ENCODE assay signal across 8 cellular contexts in the genomic region with DNA sequence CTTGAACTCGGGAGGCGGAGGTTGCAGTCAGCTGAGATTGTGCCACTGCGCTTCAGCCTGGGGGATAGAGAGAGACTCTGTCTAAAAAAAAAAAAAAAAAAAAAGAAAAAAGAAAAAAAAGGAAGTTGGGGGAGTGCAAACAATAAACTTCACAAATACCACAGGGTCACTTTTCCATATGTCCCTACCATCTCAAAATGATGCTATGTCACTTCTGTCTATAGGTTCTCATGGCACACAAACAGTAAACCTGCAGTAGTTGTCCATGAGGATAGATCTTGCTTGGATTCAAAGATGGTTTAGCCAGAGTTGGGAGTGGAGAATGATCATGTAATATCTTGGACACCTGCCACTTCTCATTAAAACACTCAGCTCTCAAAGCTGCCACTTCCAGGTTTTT. TPM values are rescaled to one million over a fixed set of nuclear protein-coding genes. Genes with fewer than 3 reads are reported as not detected.
A peak's percentile ranks its signal among the peaks of the same experiment; 100 is the strongest.
DNase-seq lines count a peak whose midpoint lies in the region; ATAC-seq and TF ChIP-seq lines count a peak whose summit lies in the region.

No MANE protein-coding gene starts in this region.

- H2AFZ ChIP-seq in fibroblast of lung (ENCODE audit: low read length), result no peak overlapping the region

- H4K20me1 ChIP-seq in fibroblast of lung (ENCODE audit: control insufficient read depth, extremely low read depth, insufficient read depth, low read length), result no peaks in the 10 kb centered on the region

- ATAC-seq in GM21447 (IDR thresholded peaks at IDR 0.05; ENCODE audit: unreplicated experiment), result no peak

- H3K4me1 ChIP-seq in fibroblast of lung (ENCODE audit: control insufficient read depth, extremely low read depth, insufficient read depth, low read length) (peaks cover 6% of the 10 kb centered on the region), skeletal muscle satellite cell (ENCODE audit: control insufficient read depth, insufficient read depth, low read length) (peaks cover 13% of the 10 kb centered on the region)

- H3K79me2 ChIP-seq in fibroblast of lung (ENCODE audit: control insufficient read depth, insufficient read depth, low read length), result peaks cover 19% of the 10 kb centered on the region

- CTCF ChIA-PET in RWPE1 (lab: Yijun Ruan, JAX), result no interaction called here

- TF ChIP-seq CTCF in RWPE1 (conservative IDR thresholded peaks at IDR 0.05; ENCODE audit: low read depth) (no peak), fibroblast of lung (conservative IDR thresholded peaks at IDR 0.05 in 1 of 2, IDR thresholded peaks at IDR 0.05 in 1 of 2; ENCODE audit: low read depth in 1 of 2, low read length in 2 of 2) (no peak)

- peak overlapping the region; percentile 38 for H3K4me2 ChIP-seq in fibroblast of lung (ENCODE audit: extremely low read depth, insufficient read depth, low read length)
- peak overlapping the region; percentile 83 for H3K4me2 ChIP-seq in skeletal muscle satellite cell (ENCODE audit: low read length)

- H3K27me3 ChIP-seq in fibroblast of lung (ENCODE audit: control insufficient read depth, insufficient read depth, low read length), result no peaks in the 10 kb centered on the region
- H3K27me3 ChIP-seq in skeletal muscle satellite cell (ENCODE audit: control insufficient read depth, insufficient read depth, low read length), result no peaks in the 10 kb centered on the region

- H3K36me3 ChIP-seq in fibroblast of lung (ENCODE audit: control insufficient read depth, insufficient read depth, low read length), result peaks cover 4% of the 10 kb centered on the region
- peaks cover 12% of the 10 kb centered on the region for H3K36me3 ChIP-seq in skeletal muscle satellite cell (ENCODE audit: insufficient read depth, low read length)

- intact Hi-C loops in head of caudate nucleus (cut with DNase I), result no loop called here

- POLR2A ChIA-PET in RWPE1 (lab: Yijun Ruan, JAX; ENCODE audit: low non-redundant PET), result no interaction called here

- H3K9me3 ChIP-seq in fibroblast of lung (ENCODE audit: control insufficient read depth, insufficient read depth, low read depth, low read length) (no peaks in the 10 kb centered on the region), skeletal muscle satellite cell (replicated peaks; ENCODE audit: low read length) (no peaks in the 10 kb centered on the region)

- DNase-seq in DMS 273 (lab: John Stamatoyannopoulos, UW; ENCODE audit: unreplicated experiment) (peak; percentile 19), DMS 273 treated with DMSO at 0.1 percent for 48 hours (lab: John Stamatoyannopoulos, UW) (no peak), RWPE1 (ENCODE audit: low spot score) (no peak), fibroblast of lung (ENCODE audit: low read depth in 2 of 2) (no peak), head of caudate nucleus (no peak)
- no peak for DNase-seq in stimulated activated CD4-positive, alpha-beta T cell treated with anti-CD3 and anti-CD28 coated beads, Interleukin-15, amount 100 ng/mL, for 24 hours

- peak overlapping the region; percentile 90 for H3K27ac ChIP-seq in RWPE1
- peak overlapping the region; percentile 94 for H3K27ac ChIP-seq in fibroblast of lung (ENCODE audit: insufficient read depth, low read length)

- H3K4me3 ChIP-seq in fibroblast of lung (replicated peaks in 1 of 4; ENCODE audit: control extremely low read depth in 1 of 4, insufficient read depth in 1 of 4, low read depth in 3 of 4, low read length in 4 of 4), result peak overlapping the region; percentile 78 to 100 (median 89)
- H3K4me3 ChIP-seq in skeletal muscle satellite cell (ENCODE audit: low read length), result peak overlapping the region; percentile 91

- H3K9ac ChIP-seq in fibroblast of lung (ENCODE audit: insufficient read depth, low read length) (peak overlapping the region; percentile 70), skeletal muscle satellite cell (ENCODE audit: low read depth, low read length) (peak overlapping the region; percentile 93)

RNA-seq across cellular contexts. Expression of a gene that starts 1.1 kb away (rescaled TPM):
- total RNA-seq in fibroblast of lung, result 26.7 and 34.3 TPM in 2 replicates
- polyA plus RNA-seq in fibroblast of lung, result 9.1 and 13.7 TPM in 2 replicates
- polyA plus RNA-seq in fibroblast of lung (2012), result 22.7 and 32.1 TPM in 2 replicates
- 41.3 and 58.3 TPM in 2 replicates for polyA minus RNA-seq in fibroblast of lung (ENCODE audit: low replicate concordance)
- total RNA-seq in skeletal muscle satellite cell (2012; rRNA removed), result 18.6 and 21.0 TPM in 2 replicates

RNA-seq across cellular contexts. Expression of a gene that starts 9.5 kb away (rescaled TPM):
- 73.7 and 77.3 TPM in 2 replicates for total RNA-seq in fibroblast of lung
- polyA plus RNA-seq in fibroblast of lung, result 85.6 and 116 TPM in 2 replicates
- polyA plus RNA-seq in fibroblast of lung (2012), result 65.1 and 73.4 TPM in 2 replicates
- polyA minus RNA-seq in fibroblast of lung (ENCODE audit: low replicate concordance), result 242 and 296 TPM in 2 replicates
- total RNA-seq in skeletal muscle satellite cell (2012; rRNA removed), result 143 and 161 TPM in 2 replicates

RNA-seq across cellular contexts. Expression of a gene that starts 18.2 kb away (rescaled TPM):
- 6.9 and 9.4 TPM in 2 replicates for total RNA-seq in fibroblast of lung
- polyA plus RNA-seq in fibroblast of lung, result 23.8 and 36.6 TPM in 2 replicates
- polyA plus RNA-seq in fibroblast of lung (2012), result 27.3 and 41.7 TPM in 2 replicates
- 39.2 and 56.3 TPM in 2 replicates for polyA minus RNA-seq in fibroblast of lung (ENCODE audit: low replicate concordance)
- total RNA-seq in skeletal muscle satellite cell (2012; rRNA removed), result 10.5 and 15.0 TPM in 2 replicates

RNA-seq across cellular contexts. Expression of a gene that starts 35.2 kb away (rescaled TPM):
- total RNA-seq in fibroblast of lung, result 14.5 and 14.6 TPM in 2 replicates
- 44.9 and 53.0 TPM in 2 replicates for polyA plus RNA-seq in fibroblast of lung
- 24.0 and 28.0 TPM in 2 replicates for polyA plus RNA-seq in fibroblast of lung (2012)
- polyA minus RNA-seq in fibroblast of lung (ENCODE audit: low replicate concordance), result 120 and 128 TPM in 2 replicates
- total RNA-seq in skeletal muscle satellite cell (2012; rRNA removed), result 21.3 and 31.2 TPM in 2 replicates

RNA-seq across cellular contexts. Expression of a gene that starts 35.8 kb away (rescaled TPM):
- total RNA-seq in fibroblast of lung, result 10.0 and 10.1 TPM in 2 replicates
- polyA plus RNA-seq in fibroblast of lung, result 12.6 and 14.4 TPM in 2 replicates
- 6.9 and 11.2 TPM in 2 replicates for polyA plus RNA-seq in fibroblast of lung (2012)
- polyA minus RNA-seq in fibroblast of lung (ENCODE audit: low replicate concordance), result 16.5 and 33.4 TPM in 2 replicates
- 9.4 and 9.6 TPM in 2 replicates for total RNA-seq in skeletal muscle satellite cell (2012; rRNA removed)
